In the genomic region with DNA sequence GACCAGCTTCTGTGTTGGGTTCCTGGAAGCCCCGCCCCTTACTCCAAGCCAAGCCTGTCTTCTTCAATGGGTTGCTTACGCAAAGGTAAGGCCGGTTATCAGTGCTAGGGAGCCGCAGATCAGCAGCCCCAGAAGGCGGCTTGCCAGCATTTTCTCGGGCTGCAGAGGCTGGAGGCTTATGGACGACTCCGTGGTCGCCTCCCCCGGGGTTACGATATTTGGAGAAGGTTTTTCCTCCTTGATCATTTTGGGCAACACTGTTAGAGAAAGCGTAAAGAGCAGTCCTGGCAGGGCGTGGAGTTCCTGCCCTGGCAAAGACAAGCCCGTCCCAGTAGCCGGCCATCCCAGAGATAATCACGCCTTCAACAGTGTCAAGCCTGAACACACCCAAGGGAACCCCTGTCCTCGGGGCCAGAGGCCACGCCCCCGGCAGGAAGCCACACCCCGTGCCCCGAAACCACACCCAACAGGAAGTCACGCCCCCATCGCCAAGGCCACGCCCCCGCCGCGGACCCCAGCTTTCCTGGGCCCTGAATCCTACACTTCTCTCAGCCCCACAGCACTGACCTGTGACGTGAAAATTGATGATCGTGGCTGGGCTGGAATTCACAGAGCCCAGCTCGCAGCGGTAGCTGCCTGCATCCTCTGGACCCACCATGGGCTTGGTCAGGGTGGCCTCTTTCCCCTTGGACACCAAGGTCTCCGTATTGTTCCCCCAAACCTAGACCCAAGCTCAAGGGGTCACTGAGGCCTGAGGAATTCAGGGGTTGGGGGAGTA, we compare ENCODE assay signal across 2 cellular contexts.
TF ChIP-seq lines count a peak whose summit lies in the region.

No MANE protein-coding gene starts in this region.

TF ChIP-seq in GM23338, 12 proteins besides CTCF, POLR2A, EP300 and RAD21:
- TF ChIP-seq POLR2AphosphoS5 (IDR thresholded peaks at IDR 0.05; ENCODE audit: low read depth) (peak; percentile 71), JUNB (IDR thresholded peaks at IDR 0.05; ENCODE audit: unreplicated experiment) (no peak)

TF ChIP-seq in HepG2, 621 proteins besides CTCF, POLR2A, EP300 and RAD21 (continues in another document):
- TF ChIP-seq, protein P1, sequence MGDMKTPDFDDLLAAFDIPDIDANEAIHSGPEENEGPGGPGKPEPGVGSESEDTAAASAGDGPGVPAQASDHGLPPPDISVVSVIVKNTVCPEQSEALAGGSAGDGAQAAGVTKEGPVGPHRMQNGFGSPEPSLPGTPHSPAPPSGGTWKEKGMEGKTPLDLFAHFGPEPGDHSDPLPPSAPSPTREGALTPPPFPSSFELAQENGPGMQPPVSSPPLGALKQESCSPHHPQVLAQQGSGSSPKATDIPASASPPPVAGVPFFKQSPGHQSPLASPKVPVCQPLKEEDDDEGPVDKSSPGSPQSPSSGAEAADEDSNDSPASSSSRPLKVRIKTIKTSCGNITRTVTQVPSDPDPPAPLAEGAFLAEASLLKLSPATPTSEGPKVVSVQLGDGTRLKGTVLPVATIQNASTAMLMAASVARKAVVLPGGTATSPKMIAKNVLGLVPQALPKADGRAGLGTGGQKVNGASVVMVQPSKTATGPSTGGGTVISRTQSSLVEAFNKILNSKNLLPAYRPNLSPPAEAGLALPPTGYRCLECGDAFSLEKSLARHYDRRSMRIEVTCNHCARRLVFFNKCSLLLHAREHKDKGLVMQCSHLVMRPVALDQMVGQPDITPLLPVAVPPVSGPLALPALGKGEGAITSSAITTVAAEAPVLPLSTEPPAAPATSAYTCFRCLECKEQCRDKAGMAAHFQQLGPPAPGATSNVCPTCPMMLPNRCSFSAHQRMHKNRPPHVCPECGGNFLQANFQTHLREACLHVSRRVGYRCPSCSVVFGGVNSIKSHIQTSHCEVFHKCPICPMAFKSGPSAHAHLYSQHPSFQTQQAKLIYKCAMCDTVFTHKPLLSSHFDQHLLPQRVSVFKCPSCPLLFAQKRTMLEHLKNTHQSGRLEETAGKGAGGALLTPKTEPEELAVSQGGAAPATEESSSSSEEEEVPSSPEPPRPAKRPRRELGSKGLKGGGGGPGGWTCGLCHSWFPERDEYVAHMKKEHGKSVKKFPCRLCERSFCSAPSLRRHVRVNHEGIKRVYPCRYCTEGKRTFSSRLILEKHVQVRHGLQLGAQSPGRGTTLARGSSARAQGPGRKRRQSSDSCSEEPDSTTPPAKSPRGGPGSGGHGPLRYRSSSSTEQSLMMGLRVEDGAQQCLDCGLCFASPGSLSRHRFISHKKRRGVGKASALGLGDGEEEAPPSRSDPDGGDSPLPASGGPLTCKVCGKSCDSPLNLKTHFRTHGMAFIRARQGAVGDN (CRISPR knock-in tag; IDR thresholded peaks at IDR 0.05): peak; percentile 4; the same call in 1 of the 2 replicates
- TF ChIP-seq ZSCAN12 (CRISPR knock-in tag; IDR thresholded peaks at IDR 0.05): no peak
- TF ChIP-seq ZNF44 (CRISPR knock-in tag; IDR thresholded peaks at IDR 0.05): no peak
- TF ChIP-seq, protein P2, sequence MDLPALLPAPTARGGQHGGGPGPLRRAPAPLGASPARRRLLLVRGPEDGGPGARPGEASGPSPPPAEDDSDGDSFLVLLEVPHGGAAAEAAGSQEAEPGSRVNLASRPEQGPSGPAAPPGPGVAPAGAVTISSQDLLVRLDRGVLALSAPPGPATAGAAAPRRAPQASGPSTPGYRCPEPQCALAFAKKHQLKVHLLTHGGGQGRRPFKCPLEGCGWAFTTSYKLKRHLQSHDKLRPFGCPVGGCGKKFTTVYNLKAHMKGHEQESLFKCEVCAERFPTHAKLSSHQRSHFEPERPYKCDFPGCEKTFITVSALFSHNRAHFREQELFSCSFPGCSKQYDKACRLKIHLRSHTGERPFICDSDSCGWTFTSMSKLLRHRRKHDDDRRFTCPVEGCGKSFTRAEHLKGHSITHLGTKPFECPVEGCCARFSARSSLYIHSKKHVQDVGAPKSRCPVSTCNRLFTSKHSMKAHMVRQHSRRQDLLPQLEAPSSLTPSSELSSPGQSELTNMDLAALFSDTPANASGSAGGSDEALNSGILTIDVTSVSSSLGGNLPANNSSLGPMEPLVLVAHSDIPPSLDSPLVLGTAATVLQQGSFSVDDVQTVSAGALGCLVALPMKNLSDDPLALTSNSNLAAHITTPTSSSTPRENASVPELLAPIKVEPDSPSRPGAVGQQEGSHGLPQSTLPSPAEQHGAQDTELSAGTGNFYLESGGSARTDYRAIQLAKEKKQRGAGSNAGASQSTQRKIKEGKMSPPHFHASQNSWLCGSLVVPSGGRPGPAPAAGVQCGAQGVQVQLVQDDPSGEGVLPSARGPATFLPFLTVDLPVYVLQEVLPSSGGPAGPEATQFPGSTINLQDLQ (CRISPR knock-in tag; IDR thresholded peaks at IDR 0.05): no peak
- TF ChIP-seq SP1 (IDR thresholded peaks at IDR 0.05): no peak
- no peak for TF ChIP-seq SP1 (CRISPR knock-in tag; IDR thresholded peaks at IDR 0.05)
- TF ChIP-seq ZNF776 (CRISPR knock-in tag; IDR thresholded peaks at IDR 0.05): 0 out of 2 replicates have a peak, but pooled peaks have one; percentile 17
- TF ChIP-seq ZNF549 (CRISPR knock-in tag; IDR thresholded peaks at IDR 0.05): no peak
- TF ChIP-seq RBFOX2 (IDR thresholded peaks at IDR 0.05; ENCODE audit: low read depth, low read length): no peak
- no peak for TF ChIP-seq SOX13 (IDR thresholded peaks at IDR 0.05)
- TF ChIP-seq SOX13 (CRISPR knock-in tag; conservative IDR thresholded peaks at IDR 0.05 in 1 of 2, IDR thresholded peaks at IDR 0.05 in 1 of 2): no peak
- TF ChIP-seq, protein P3, sequence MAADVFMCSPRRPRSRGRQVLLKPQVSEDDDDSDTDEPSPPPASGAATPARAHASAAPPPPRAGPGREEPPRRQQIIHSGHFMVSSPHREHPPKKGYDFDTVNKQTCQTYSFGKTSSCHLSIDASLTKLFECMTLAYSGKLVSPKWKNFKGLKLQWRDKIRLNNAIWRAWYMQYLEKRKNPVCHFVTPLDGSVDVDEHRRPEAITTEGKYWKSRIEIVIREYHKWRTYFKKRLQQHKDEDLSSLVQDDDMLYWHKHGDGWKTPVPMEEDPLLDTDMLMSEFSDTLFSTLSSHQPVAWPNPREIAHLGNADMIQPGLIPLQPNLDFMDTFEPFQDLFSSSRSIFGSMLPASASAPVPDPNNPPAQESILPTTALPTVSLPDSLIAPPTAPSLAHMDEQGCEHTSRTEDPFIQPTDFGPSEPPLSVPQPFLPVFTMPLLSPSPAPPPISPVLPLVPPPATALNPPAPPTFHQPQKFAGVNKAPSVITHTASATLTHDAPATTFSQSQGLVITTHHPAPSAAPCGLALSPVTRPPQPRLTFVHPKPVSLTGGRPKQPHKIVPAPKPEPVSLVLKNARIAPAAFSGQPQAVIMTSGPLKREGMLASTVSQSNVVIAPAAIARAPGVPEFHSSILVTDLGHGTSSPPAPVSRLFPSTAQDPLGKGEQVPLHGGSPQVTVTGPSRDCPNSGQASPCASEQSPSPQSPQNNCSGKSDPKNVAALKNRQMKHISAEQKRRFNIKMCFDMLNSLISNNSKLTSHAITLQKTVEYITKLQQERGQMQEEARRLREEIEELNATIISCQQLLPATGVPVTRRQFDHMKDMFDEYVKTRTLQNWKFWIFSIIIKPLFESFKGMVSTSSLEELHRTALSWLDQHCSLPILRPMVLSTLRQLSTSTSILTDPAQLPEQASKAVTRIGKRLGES (CRISPR knock-in tag; IDR thresholded peaks at IDR 0.05; ENCODE audit: borderline replicate concordance): no peak
- TF ChIP-seq ZNF382 (CRISPR knock-in tag; IDR thresholded peaks at IDR 0.05; ENCODE audit: borderline replicate concordance): no peak
- TF ChIP-seq, protein P4, sequence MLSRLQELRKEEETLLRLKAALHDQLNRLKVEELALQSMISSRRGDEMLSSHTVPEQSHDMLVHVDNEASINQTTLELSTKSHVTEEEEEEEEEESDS (CRISPR knock-in tag; IDR thresholded peaks at IDR 0.05; ENCODE audit: borderline replicate concordance): no peak
- TF ChIP-seq RFXANK (CRISPR knock-in tag; IDR thresholded peaks at IDR 0.05): no peak
- no peak for TF ChIP-seq ZFP1 (CRISPR knock-in tag; IDR thresholded peaks at IDR 0.05)
- no peak for TF ChIP-seq CBX1 (IDR thresholded peaks at IDR 0.05; ENCODE audit: low read depth)
- 0 out of 2 replicates have a peak, but pooled peaks have one; percentile 24 for TF ChIP-seq BORCS8-MEF2B (CRISPR knock-in tag; IDR thresholded peaks at IDR 0.05)
- TF ChIP-seq, protein P5, sequence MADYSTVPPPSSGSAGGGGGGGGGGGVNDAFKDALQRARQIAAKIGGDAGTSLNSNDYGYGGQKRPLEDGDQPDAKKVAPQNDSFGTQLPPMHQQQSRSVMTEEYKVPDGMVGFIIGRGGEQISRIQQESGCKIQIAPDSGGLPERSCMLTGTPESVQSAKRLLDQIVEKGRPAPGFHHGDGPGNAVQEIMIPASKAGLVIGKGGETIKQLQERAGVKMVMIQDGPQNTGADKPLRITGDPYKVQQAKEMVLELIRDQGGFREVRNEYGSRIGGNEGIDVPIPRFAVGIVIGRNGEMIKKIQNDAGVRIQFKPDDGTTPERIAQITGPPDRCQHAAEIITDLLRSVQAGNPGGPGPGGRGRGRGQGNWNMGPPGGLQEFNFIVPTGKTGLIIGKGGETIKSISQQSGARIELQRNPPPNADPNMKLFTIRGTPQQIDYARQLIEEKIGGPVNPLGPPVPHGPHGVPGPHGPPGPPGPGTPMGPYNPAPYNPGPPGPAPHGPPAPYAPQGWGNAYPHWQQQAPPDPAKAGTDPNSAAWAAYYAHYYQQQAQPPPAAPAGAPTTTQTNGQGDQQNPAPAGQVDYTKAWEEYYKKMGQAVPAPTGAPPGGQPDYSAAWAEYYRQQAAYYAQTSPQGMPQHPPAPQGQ (CRISPR knock-in tag; IDR thresholded peaks at IDR 0.05; ENCODE audit: borderline replicate concordance): no peak
- no peak for TF ChIP-seq FOSL1 (CRISPR knock-in tag; IDR thresholded peaks at IDR 0.05; ENCODE audit: borderline replicate concordance)
- TF ChIP-seq, protein P6, sequence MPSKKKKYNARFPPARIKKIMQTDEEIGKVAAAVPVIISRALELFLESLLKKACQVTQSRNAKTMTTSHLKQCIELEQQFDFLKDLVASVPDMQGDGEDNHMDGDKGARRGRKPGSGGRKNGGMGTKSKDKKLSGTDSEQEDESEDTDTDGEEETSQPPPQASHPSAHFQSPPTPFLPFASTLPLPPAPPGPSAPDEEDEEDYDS (CRISPR knock-in tag; IDR thresholded peaks at IDR 0.05): no peak
- TF ChIP-seq SAFB2 (CRISPR knock-in tag; IDR thresholded peaks at IDR 0.05; ENCODE audit: borderline replicate concordance, low read depth): no peak
- no peak for TF ChIP-seq TMF1 (CRISPR knock-in tag; IDR thresholded peaks at IDR 0.05; ENCODE audit: low read depth)
- TF ChIP-seq ZBTB20 (CRISPR knock-in tag; IDR thresholded peaks at IDR 0.05; ENCODE audit: borderline replicate concordance, low read depth): no peak
- no peak for TF ChIP-seq ZNF678 (CRISPR knock-in tag; IDR thresholded peaks at IDR 0.05)
- TF ChIP-seq, protein P7, sequence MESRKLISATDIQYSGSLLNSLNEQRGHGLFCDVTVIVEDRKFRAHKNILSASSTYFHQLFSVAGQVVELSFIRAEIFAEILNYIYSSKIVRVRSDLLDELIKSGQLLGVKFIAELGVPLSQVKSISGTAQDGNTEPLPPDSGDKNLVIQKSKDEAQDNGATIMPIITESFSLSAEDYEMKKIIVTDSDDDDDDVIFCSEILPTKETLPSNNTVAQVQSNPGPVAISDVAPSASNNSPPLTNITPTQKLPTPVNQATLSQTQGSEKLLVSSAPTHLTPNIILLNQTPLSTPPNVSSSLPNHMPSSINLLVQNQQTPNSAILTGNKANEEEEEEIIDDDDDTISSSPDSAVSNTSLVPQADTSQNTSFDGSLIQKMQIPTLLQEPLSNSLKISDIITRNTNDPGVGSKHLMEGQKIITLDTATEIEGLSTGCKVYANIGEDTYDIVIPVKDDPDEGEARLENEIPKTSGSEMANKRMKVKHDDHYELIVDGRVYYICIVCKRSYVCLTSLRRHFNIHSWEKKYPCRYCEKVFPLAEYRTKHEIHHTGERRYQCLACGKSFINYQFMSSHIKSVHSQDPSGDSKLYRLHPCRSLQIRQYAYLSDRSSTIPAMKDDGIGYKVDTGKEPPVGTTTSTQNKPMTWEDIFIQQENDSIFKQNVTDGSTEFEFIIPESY (CRISPR knock-in tag; IDR thresholded peaks at IDR 0.05): no peak
- no peak for TF ChIP-seq GLI4 (CRISPR knock-in tag; IDR thresholded peaks at IDR 0.05; ENCODE audit: borderline replicate concordance)
- TF ChIP-seq ZNF136 (CRISPR knock-in tag; IDR thresholded peaks at IDR 0.05; ENCODE audit: low read depth): no peak
- TF ChIP-seq CAMTA2 (CRISPR knock-in tag; IDR thresholded peaks at IDR 0.05; ENCODE audit: borderline replicate concordance): no peak
- no peak for TF ChIP-seq TBX2 (CRISPR knock-in tag; IDR thresholded peaks at IDR 0.05; ENCODE audit: borderline replicate concordance)
- no peak for TF ChIP-seq ZNF274 (CRISPR knock-in tag; IDR thresholded peaks at IDR 0.05)
- no peak for TF ChIP-seq NCOA1 (CRISPR knock-in tag; IDR thresholded peaks at IDR 0.05)
- 0 out of 2 replicates have a peak, but pooled peaks have one; percentile 19 for TF ChIP-seq ARID2 (CRISPR knock-in tag; IDR thresholded peaks at IDR 0.05; ENCODE audit: borderline replicate concordance)
- TF ChIP-seq ATF7 (IDR thresholded peaks at IDR 0.05): no peak
- no peak for TF ChIP-seq ATF7 (CRISPR knock-in tag; IDR thresholded peaks at IDR 0.05)
- TF ChIP-seq, protein P8, sequence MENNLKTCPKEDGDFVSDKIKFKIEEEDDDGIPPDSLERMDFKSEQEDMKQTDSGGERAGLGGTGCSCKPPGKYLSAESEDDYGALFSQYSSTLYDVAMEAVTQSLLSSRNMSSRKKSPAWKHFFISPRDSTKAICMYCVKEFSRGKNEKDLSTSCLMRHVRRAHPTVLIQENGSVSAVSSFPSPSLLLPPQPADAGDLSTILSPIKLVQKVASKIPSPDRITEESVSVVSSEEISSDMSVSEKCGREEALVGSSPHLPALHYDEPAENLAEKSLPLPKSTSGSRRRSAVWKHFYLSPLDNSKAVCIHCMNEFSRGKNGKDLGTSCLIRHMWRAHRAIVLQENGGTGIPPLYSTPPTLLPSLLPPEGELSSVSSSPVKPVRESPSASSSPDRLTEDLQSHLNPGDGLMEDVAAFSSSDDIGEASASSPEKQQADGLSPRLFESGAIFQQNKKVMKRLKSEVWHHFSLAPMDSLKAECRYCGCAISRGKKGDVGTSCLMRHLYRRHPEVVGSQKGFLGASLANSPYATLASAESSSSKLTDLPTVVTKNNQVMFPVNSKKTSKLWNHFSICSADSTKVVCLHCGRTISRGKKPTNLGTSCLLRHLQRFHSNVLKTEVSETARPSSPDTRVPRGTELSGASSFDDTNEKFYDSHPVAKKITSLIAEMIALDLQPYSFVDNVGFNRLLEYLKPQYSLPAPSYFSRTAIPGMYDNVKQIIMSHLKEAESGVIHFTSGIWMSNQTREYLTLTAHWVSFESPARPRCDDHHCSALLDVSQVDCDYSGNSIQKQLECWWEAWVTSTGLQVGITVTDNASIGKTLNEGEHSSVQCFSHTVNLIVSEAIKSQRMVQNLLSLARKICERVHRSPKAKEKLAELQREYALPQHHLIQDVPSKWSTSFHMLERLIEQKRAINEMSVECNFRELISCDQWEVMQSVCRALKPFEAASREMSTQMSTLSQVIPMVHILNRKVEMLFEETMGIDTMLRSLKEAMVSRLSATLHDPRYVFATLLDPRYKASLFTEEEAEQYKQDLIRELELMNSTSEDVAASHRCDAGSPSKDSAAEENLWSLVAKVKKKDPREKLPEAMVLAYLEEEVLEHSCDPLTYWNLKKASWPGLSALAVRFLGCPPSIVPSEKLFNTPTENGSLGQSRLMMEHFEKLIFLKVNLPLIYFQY (CRISPR knock-in tag; IDR thresholded peaks at IDR 0.05; ENCODE audit: borderline replicate concordance): no peak
- TF ChIP-seq, protein P9, sequence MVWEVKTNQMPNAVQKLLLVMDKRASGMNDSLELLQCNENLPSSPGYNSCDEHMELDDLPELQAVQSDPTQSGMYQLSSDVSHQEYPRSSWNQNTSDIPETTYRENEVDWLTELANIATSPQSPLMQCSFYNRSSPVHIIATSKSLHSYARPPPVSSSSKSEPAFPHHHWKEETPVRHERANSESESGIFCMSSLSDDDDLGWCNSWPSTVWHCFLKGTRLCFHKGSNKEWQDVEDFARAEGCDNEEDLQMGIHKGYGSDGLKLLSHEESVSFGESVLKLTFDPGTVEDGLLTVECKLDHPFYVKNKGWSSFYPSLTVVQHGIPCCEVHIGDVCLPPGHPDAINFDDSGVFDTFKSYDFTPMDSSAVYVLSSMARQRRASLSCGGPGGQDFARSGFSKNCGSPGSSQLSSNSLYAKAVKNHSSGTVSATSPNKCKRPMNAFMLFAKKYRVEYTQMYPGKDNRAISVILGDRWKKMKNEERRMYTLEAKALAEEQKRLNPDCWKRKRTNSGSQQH (CRISPR knock-in tag; IDR thresholded peaks at IDR 0.05; ENCODE audit: low read depth): no peak
